ENCODE assay signal across 8 cellular contexts in genomic region chr2:126971481-126972271, GRCh38.
DNase-seq lines count a peak whose midpoint lies in the region; ATAC-seq and TF ChIP-seq lines count a peak whose summit lies in the region.

No MANE protein-coding gene starts in this region.

- CTCF ChIA-PET in RWPE1 (lab: Yijun Ruan, JAX): interaction anchor here (0.5 to 1.5 kb wide), 17 partner anchors 13 to 1501 kb away, joined by 3 to 8 read pairs (median 3); no protein-coding TSS in a partner anchor

- POLR2A ChIA-PET in RWPE1 (lab: Yijun Ruan, JAX; ENCODE audit: low non-redundant PET): no interaction called here

- peak; percentile 91 for TF ChIP-seq CTCF in RWPE1 (conservative IDR thresholded peaks at IDR 0.05; ENCODE audit: low read depth)
- peak; percentile 91 for TF ChIP-seq CTCF in foreskin fibroblast (IDR thresholded peaks at IDR 0.05; ENCODE audit: low read depth, low read length)
- TF ChIP-seq CTCF in omental fat pad (IDR thresholded peaks at IDR 0.05): peak in 2 of 3 donors; percentile 31 to 58

- ATAC-seq in GM21447 (IDR thresholded peaks at IDR 0.05; ENCODE audit: unreplicated experiment) (peak; percentile 82), omental fat pad (ENCODE audit: low FRiP score) (peak; percentile 87)

- H3K27ac ChIP-seq in RWPE1: no peak overlapping the region

- DNase-seq in DMS153 (lab: John Stamatoyannopoulos, UW) (peak; percentile 71), HuH-7 (ENCODE audit: low spot score) (peak; percentile 68), RWPE1 (ENCODE audit: low spot score) (peak; percentile 72), foreskin fibroblast (peak; percentile 59 to 83), omental fat pad (ENCODE audit: low spot score) (no peak), superior temporal gyrus (ENCODE audit: extremely low spot score) (peak; percentile 85)
- peak; percentile 86 for DNase-seq in activated effector memory CD4-positive, alpha-beta T cell treated with anti-CD3 and anti-CD28 coated beads, Interleukin-2, amount 50 U/mL, for 16 hours

- H3K4me3 ChIP-seq in foreskin fibroblast (ENCODE audit: low read depth in 1 of 2, low read length in 2 of 2): peak overlapping the region; percentile 8 to 53
